In genomic region chr11:64593156-64594105, GRCh38 we compare ENCODE assay signal across 25 cellular contexts. TPM values are rescaled to one million over a fixed set of nuclear protein-coding genes. Genes with fewer than 3 reads are reported as not detected.
DNase-seq lines count a peak whose midpoint lies in the region; ATAC-seq and TF ChIP-seq lines count a peak whose summit lies in the region.
"Had no signal": no experiment of that assay in that cellular context is flagged by ENCODE, and none has a peak within 500 bp of the region (broad histone marks: within the 10 kb centered on the region; RNA-seq: fewer than 3 reads in every experiment).

No MANE protein-coding gene starts in this region.

- no peaks in the 10 kb centered on the region for H3K36me3 ChIP-seq in osteoblast (ENCODE audit: insufficient read depth, low read length)
- H3K36me3 ChIP-seq: BLaER1 had no signal

- H4K20me1 ChIP-seq in osteoblast (ENCODE audit: insufficient read depth, low read length) = no peaks in the 10 kb centered on the region
- H4K20me1 ChIP-seq: BLaER1 had no signal

- H3K4me1 Mint-ChIP-seq in CD14-positive monocyte = no peaks in the 10 kb centered on the region
- H3K4me1 Mint-ChIP-seq: CD4-positive, alpha-beta memory T cell had no signal

- no peaks in the 10 kb centered on the region for H3K79me2 ChIP-seq in osteoblast (ENCODE audit: insufficient read depth, low read length)

- no peak for TF ChIP-seq CTCF in CD14-positive monocyte (IDR thresholded peaks at IDR 0.05)
- no peak for TF ChIP-seq CTCF in osteoblast (IDR thresholded peaks at IDR 0.05; ENCODE audit: extremely low read depth, low read depth, low read length)

- peaks cover under 1 to 2% (median 1%) of the 10 kb centered on the region in 3 donors for H3K27me3 Mint-ChIP-seq in CD14-positive monocyte (ENCODE audit: low read depth in 3 of 3)

- no peaks in the 10 kb centered on the region for H3K4me1 ChIP-seq in osteoblast (ENCODE audit: insufficient read depth, low read length)

- no peaks in the 10 kb centered on the region for H3K27me3 ChIP-seq in osteoblast (ENCODE audit: insufficient read depth, low read length)
- H3K27me3 ChIP-seq: BLaER1 had no signal

- no peak overlapping the region for H3K4me2 ChIP-seq in osteoblast (ENCODE audit: insufficient read depth, low read length)
- H3K4me2 ChIP-seq: BLaER1 had no signal

- DNase-seq in activated effector memory CD4-positive, alpha-beta T cell treated with anti-CD3 and anti-CD28 coated beads, Interleukin-2, amount 50 U/mL, for 16 hours = peak; percentile 34
- DNase-seq in activated effector memory CD4-positive, alpha-beta T cell treated with Interleukin-2 at 50 U/mL for 16 hours = no peak
- peak; percentile 30 for DNase-seq in CD14-positive monocyte (ENCODE audit: low spot score)
- peak; percentile 45 for DNase-seq in osteoblast (ENCODE audit: insufficient read length, low spot score, missing footprints)
- DNase-seq in LoVo (ENCODE audit: low spot score) = no peak
- no peak for DNase-seq in DMS 273 treated with DMSO at 0.1 percent for 48 hours (lab: John Stamatoyannopoulos, UW)
- DNase-seq: ACHN; Caco-2; CD4-positive, alpha-beta memory T cell; DND-41; GOT3; Karpas-422; NCI-H1694; NCI-H2081; NCI-H2171 treated with DMSO at 0.1 percent for 48 hours; NCI-H524 treated with DMSO at 0.1 percent for 48 hours; OCI-M1; SIG-M5 had no signal

- intact Hi-C loops in CD14-positive monocyte (cut with micrococcal nuclease) = no loop called here

- no peak overlapping the region for H3K4me3 ChIP-seq in osteoblast (ENCODE audit: insufficient read depth, low read length)
- H3K4me3 ChIP-seq: BLaER1, GM12878 had no signal

- H3K27ac ChIP-seq in osteoblast (ENCODE audit: low read depth, low read length) = no peak overlapping the region
- H3K27ac ChIP-seq: 22Rv1, BLaER1 had no signal

- no peak overlapping the region for H3K27ac Mint-ChIP-seq in CD14-positive monocyte
- H3K27ac Mint-ChIP-seq: CD4-positive, alpha-beta memory T cell had no signal

- H3K9me3 ChIP-seq in osteoblast (ENCODE audit: low read depth, low read length) = peaks cover 2% of the 10 kb centered on the region

- no peak overlapping the region for H3K4me3 Mint-ChIP-seq in CD14-positive monocyte
- H3K4me3 Mint-ChIP-seq: CD4-positive, alpha-beta memory T cell had no signal

- peaks cover 3 to 8% (median 6%) of the 10 kb centered on the region in 7 donors for H3K9me3 Mint-ChIP-seq in CD14-positive monocyte

- H3K36me3 Mint-ChIP-seq in CD14-positive monocyte = no peaks in the 10 kb centered on the region
- H3K36me3 Mint-ChIP-seq: CD4-positive, alpha-beta memory T cell had no signal

- peak; percentile 9 for ATAC-seq in esophagus mucosa
- no peak for ATAC-seq in GM21423 (IDR thresholded peaks at IDR 0.05; ENCODE audit: unreplicated experiment)
- ATAC-seq: GM12878, HCT116 had no signal

- no peak overlapping the region for H2AFZ ChIP-seq in osteoblast (ENCODE audit: low read length)

RNA-seq across cellular contexts. Expression of gene SLC22A12, which starts 2.4 kb away (rescaled TPM):
- polyA plus RNA-seq in CD14-positive monocyte = not detected
- total RNA-seq in esophagus mucosa (not detected), osteoblast (not detected in 2 replicates)
- total RNA-seq: Caco-2; CD4-positive, alpha-beta memory T cell; GM12878; MCF 10A had no signal
- polyA plus RNA-seq: CD4-positive, alpha-beta memory T cell; GM12878 had no signal

RNA-seq across cellular contexts. Expression of gene SLC22A11, which starts 37.7 kb away (rescaled TPM):
- not detected for polyA plus RNA-seq in CD14-positive monocyte
- total RNA-seq in esophagus mucosa (not detected), osteoblast (not detected in 2 replicates)
- total RNA-seq: CD4-positive, alpha-beta memory T cell; GM12878; MCF 10A had no signal
- polyA plus RNA-seq: CD4-positive, alpha-beta memory T cell had no signal

Comparison
In these comparisons a context has a peak if more than half of its experiments do, and no peak if none do; other contexts are left out.
1. DNase-seq: peak in activated effector memory CD4-positive, alpha-beta T cell treated with anti-CD3 and anti-CD28 coated beads, Interleukin-2, amount 50 U/mL, for 16 hours (single experiment), CD14-positive monocyte (single experiment) and osteoblast (single experiment); none in activated effector memory CD4-positive, alpha-beta T cell treated with Interleukin-2 at 50 U/mL for 16 hours (single experiment), LoVo (single experiment) and DMS 273 treated with DMSO at 0.1 percent for 48 hours (single experiment).